ENCODE assay signal across 20 cellular contexts in genomic region chr7:135213831-135214230, GRCh38. TPM values are rescaled to one million over a fixed set of nuclear protein-coding genes. Genes with fewer than 3 reads are reported as not detected.
A peak's percentile ranks its signal among the peaks of the same experiment; 100 is the strongest.
DNase-seq lines count a peak whose midpoint lies in the region; ATAC-seq and TF ChIP-seq lines count a peak whose summit lies in the region.
"Had no signal": no experiment of that assay in that cellular context is flagged by ENCODE, and none has a peak within 500 bp of the region (broad histone marks: within the 10 kb centered on the region; RNA-seq: fewer than 3 reads in every experiment).

No MANE protein-coding gene starts in this region.

- H2AFZ ChIP-seq in GM23338: peak overlapping the region; percentile 78; the same call in 1 of the 2 replicates

- 0 out of 2 replicates have a peak, but pooled peaks cover 5% of the 10 kb centered on the region for H3K9me2 ChIP-seq in GM23338 (ENCODE audit: insufficient read depth)

- ATAC-seq in GM23338 (no peak), HG02840 (IDR thresholded peaks at IDR 0.05; ENCODE audit: low FRiP score, unreplicated experiment) (no peak), left cardiac atrium (no peak)

- H3K4me2 ChIP-seq in GM23338: no peak overlapping the region
- H3K4me2 ChIP-seq: KMS-11 had no signal

- H3K4me3 Mint-ChIP-seq in GM23338: no peak overlapping the region
- peak overlapping the region in 4 of 5 experiments; percentile 38 to 79 (median 42) for H3K4me3 Mint-ChIP-seq in brain
- H3K4me3 Mint-ChIP-seq in neural crest cell: peak overlapping the region; percentile 72

- H3F3A ChIP-seq in GM23338 (replicated peaks; ENCODE audit: low read depth): no peaks in the 10 kb centered on the region

- no peaks in the 10 kb centered on the region for H3K36me3 ChIP-seq in GM23338 (ENCODE audit: insufficient read depth)
- H3K36me3 ChIP-seq: MG63 had no signal

- H3K4me1 ChIP-seq in GM23338 (ENCODE audit: insufficient read depth): peaks cover 6% of the 10 kb centered on the region

- TF ChIP-seq CTCF in GM23338 (conservative IDR thresholded peaks at IDR 0.05; ENCODE audit: low read depth in 2 of 2): no peak
- no peak for TF ChIP-seq CTCF in brain (conservative IDR thresholded peaks at IDR 0.05)
- no peak for TF ChIP-seq CTCF in neural crest cell (conservative IDR thresholded peaks at IDR 0.05)

- H3K79me2 ChIP-seq in GM23338 (replicated peaks; ENCODE audit: insufficient read depth): no peaks in the 10 kb centered on the region

- no peak overlapping the region for H3K4me3 ChIP-seq in GM23338
- H3K4me3 ChIP-seq: MG63 had no signal

- no peaks in the 10 kb centered on the region for H4K20me1 ChIP-seq in GM23338 (replicated peaks; ENCODE audit: insufficient read depth)

- no peaks in the 10 kb centered on the region for H3K36me3 Mint-ChIP-seq in GM23338 (ENCODE audit: low read depth)
- no peaks in the 10 kb centered on the region for H3K36me3 Mint-ChIP-seq in brain
- H3K36me3 Mint-ChIP-seq in neural crest cell (ENCODE audit: low read depth): no peaks in the 10 kb centered on the region

- no peaks in the 10 kb centered on the region for H3K9me3 Mint-ChIP-seq in GM23338
- no peaks in the 10 kb centered on the region for H3K9me3 Mint-ChIP-seq in brain
- no peaks in the 10 kb centered on the region for H3K9me3 Mint-ChIP-seq in neural crest cell

- no peak overlapping the region for H3K27ac ChIP-seq in GM23338 (ENCODE audit: low read depth)
- H3K27ac ChIP-seq: KMS-11 had no signal

- H3K27me3 Mint-ChIP-seq in GM23338 (ENCODE audit: insufficient read depth, low read depth, poor library complexity) (peaks cover 14% of the 10 kb centered on the region), brain (peaks cover 12% of the 10 kb centered on the region), neural crest cell (ENCODE audit: low read depth) (no peaks in the 10 kb centered on the region)

- peaks cover under 1% of the 10 kb centered on the region; the same call in 2 of the 3 replicates for H3K4me1 Mint-ChIP-seq in GM23338
- H3K4me1 Mint-ChIP-seq in brain: peaks cover 23% of the 10 kb centered on the region
- H3K4me1 Mint-ChIP-seq in neural crest cell: peaks cover 10% of the 10 kb centered on the region

- intact Hi-C loops in left cardiac atrium (cut with DNase I): no loop called here

- peaks cover 11% of the 10 kb centered on the region for H3K27me3 ChIP-seq in GM23338 (ENCODE audit: insufficient read depth)
- H3K27me3 ChIP-seq: MG63 had no signal

- DNase-seq in GM23338 (ENCODE audit: low spot score): no peak
- DNase-seq in islet precursor cell: peak; percentile 80
- no peak for DNase-seq in neural crest cell (ENCODE audit: low read depth, low spot score)
- DNase-seq in NCI-H526 treated with DMSO at 0.1 percent for 48 hours (lab: John Stamatoyannopoulos, UW): no peak
- DNase-seq in left cardiac atrium: no peak
- DNase-seq in NCI-H146 (lab: John Stamatoyannopoulos, UW): no peak
- DNase-seq: ACHN; AML-193; Calu3; CD4-positive, CD25-positive, alpha-beta regulatory T cell; HCEC 1CT; MG63; NCI-H1105; NCI-H187; NCI-H69; OCI-M1 had no signal

- H3K27ac Mint-ChIP-seq in GM23338 (0 out of 2 replicates have a peak overlapping the region, but pooled peaks have one; percentile 24), brain (no peak overlapping the region), neural crest cell (ENCODE audit: unreplicated experiment) (no peak overlapping the region)

TF ChIP-seq in GM23338, 12 proteins besides CTCF, POLR2A, EP300 and RAD21:
- TF ChIP-seq ETS1 (IDR thresholded peaks at IDR 0.05): no peak
- no peak for TF ChIP-seq NANOG (IDR thresholded peaks at IDR 0.05; ENCODE audit: borderline replicate concordance)
- TF ChIP-seq REST (IDR thresholded peaks at IDR 0.05; ENCODE audit: unreplicated experiment): no peak
- TF ChIP-seq JUNB (IDR thresholded peaks at IDR 0.05; ENCODE audit: unreplicated experiment): no peak
TF ChIP-seq in GM23338: peak in this region for 0.

RNA-seq across cellular contexts. Expression of gene WDR91, which starts 2.5 kb away (rescaled TPM):
- 9.7 and 32.6 TPM in 2 replicates for total RNA-seq in GM23338 (2014; rRNA removed; shearing (Covaris generic))
- polyA plus RNA-seq in GM23338 (2016; fragmentation: Nextera tagmentation; extraction: Ambion mirVana) (5.4 and 5.8 TPM in 2 replicates), brain (ENCODE audit: insufficient read depth, low read depth, low replicate concordance) (8.0 TPM)
- total RNA-seq in neural crest cell (14.5 and 15.2 TPM in 2 replicates), left cardiac atrium (1 to 10 TPM; 8.2 to 8.7 TPM)

RNA-seq across cellular contexts. Expression of gene STRA8, which starts 19.8 kb away (rescaled TPM):
- not detected in 2 replicates for total RNA-seq in GM23338 (2014; rRNA removed; shearing (Covaris generic))
- polyA plus RNA-seq in GM23338 (2016; fragmentation: Nextera tagmentation; extraction: Ambion mirVana) (not detected in 2 replicates), brain (ENCODE audit: insufficient read depth, low read depth, low replicate concordance) (not detected)
- total RNA-seq in neural crest cell (not detected in 2 replicates), left cardiac atrium (not detected)
- total RNA-seq: Calu3; CD4-positive, CD25-positive, alpha-beta regulatory T cell; RPMI7951 had no signal
- polyA plus RNA-seq: CD4-positive, CD25-positive, alpha-beta regulatory T cell had no signal

RNA-seq across cellular contexts. Expression of gene CYREN, which starts 43.3 kb away (rescaled TPM):
- 57.2 and 70.6 TPM in 2 replicates for total RNA-seq in GM23338 (2014; rRNA removed; shearing (Covaris generic))
- polyA plus RNA-seq in GM23338 (2016; fragmentation: Nextera tagmentation; extraction: Ambion mirVana) (21.6 and 22.7 TPM in 2 replicates), brain (ENCODE audit: insufficient read depth, low read depth, low replicate concordance) (23.3 TPM)
- total RNA-seq in neural crest cell (70.4 and 75.5 TPM in 2 replicates), left cardiac atrium (10 to 100 TPM; 25.9 to 28.8 TPM)
